9 cellular contexts compared by ENCODE assay signal in the genomic region with DNA sequence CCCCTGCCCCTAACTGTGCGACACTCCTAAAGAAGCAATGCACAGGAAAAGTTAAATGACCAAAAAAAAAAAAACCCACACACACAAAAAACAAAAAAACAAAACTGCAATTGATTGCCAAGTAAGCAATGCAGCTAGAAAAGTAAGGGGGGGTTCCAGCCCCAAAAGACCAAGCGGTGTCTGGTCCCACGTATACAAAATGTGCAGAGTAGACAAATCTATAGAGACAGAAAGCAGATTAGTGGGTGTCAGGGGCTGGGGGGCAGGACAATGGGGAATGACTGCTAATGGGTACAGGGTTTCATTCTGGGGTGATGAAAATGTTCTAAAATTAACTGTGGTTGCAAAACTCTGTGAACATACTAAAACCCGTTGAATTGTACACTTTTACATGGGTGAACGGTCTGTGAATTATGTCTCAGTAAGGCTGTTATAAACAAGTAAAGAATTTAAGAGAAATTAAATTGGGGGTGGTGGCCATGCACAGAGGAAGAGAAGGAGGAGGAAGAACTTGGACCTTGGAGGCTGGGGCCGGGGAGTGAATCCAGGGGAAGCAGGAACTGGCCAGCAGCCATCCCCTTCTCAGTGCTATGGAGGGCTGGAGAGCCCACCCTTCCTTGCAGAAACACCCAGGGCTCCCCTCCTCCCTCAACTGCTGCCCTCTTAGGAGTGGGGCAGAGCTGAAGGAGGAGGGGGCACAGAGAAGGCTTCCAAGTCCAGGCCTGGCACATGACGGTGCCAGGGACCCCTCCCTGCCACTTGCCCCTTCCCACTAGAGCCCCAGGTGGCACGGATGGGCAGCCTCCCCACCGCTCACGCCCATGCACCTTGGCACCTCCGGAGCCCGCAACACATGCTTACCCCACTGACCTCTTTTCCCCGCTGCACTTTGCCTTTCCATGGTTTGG. TPM values are rescaled to one million over a fixed set of nuclear protein-coding genes. Genes with fewer than 3 reads are reported as not detected.
DNase-seq lines count a peak whose midpoint lies in the region; ATAC-seq and TF ChIP-seq lines count a peak whose summit lies in the region.
"Had no signal": no experiment of that assay in that cellular context is flagged by ENCODE, and none has a peak within 500 bp of the region (broad histone marks: within the 10 kb centered on the region; RNA-seq: fewer than 3 reads in every experiment).

No MANE protein-coding gene starts in this region.

- peak overlapping the region; percentile 94 for H3K27ac ChIP-seq in OCI-LY3 (ENCODE audit: low read length)
- H3K27ac ChIP-seq in esophagus squamous epithelium = peak overlapping the region in 3 of 4 donors; percentile 83 to 92 (median 86)
- H3K27ac ChIP-seq in prostate gland = no peak overlapping the region

- 31 to 55% methylated on average over 6 to 8 of the region's 13 CpGs for WGBS in esophagus squamous epithelium, 2 donors
- 45% methylated on average over 13 of the region's 13 CpGs for WGBS in prostate gland

- peak overlapping the region; percentile 96 for H3K9ac ChIP-seq in OCI-LY3 (ENCODE audit: low read length)

- H4K20me1 ChIP-seq in OCI-LY3 (ENCODE audit: insufficient read depth, low read length) = peaks cover 26% of the 10 kb centered on the region

- peaks cover 91% of the 10 kb centered on the region for H3K79me2 ChIP-seq in OCI-LY3 (ENCODE audit: low read length)

- H3K4me3 ChIP-seq in OCI-LY3 (ENCODE audit: low read length) = peak overlapping the region; percentile 76
- peak overlapping the region; percentile 58 to 85 (median 72) for H3K4me3 ChIP-seq in esophagus squamous epithelium
- H3K4me3 ChIP-seq in prostate gland = peak overlapping the region; percentile 50 to 51

- no peaks in the 10 kb centered on the region for H3K9me3 ChIP-seq in OCI-LY3 (ENCODE audit: insufficient read depth, low read length)
- no peaks in the 10 kb centered on the region for H3K9me3 ChIP-seq in esophagus squamous epithelium
- no peaks in the 10 kb centered on the region for H3K9me3 ChIP-seq in prostate gland

- peaks cover 66% of the 10 kb centered on the region for H3K4me1 ChIP-seq in OCI-LY3 (ENCODE audit: low read length)
- peaks cover 26 to 65% (median 31%) of the 10 kb centered on the region in 3 donors for H3K4me1 ChIP-seq in esophagus squamous epithelium
- peaks cover 4% of the 10 kb centered on the region for H3K4me1 ChIP-seq in prostate gland (replicated peaks)

- TF ChIP-seq POLR2A in esophagus squamous epithelium (IDR thresholded peaks at IDR 0.05) (no peak), prostate gland (IDR thresholded peaks at IDR 0.05) (no peak)

- peaks cover 37% of the 10 kb centered on the region for H3K36me3 ChIP-seq in OCI-LY3 (replicated peaks; ENCODE audit: low read depth, low read length)
- H3K36me3 ChIP-seq in esophagus squamous epithelium = peaks cover 0 to 13% (median 0%) of the 10 kb centered on the region in 3 donors
- no peaks in the 10 kb centered on the region for H3K36me3 ChIP-seq in prostate gland

- no peak overlapping the region for H2AFZ ChIP-seq in OCI-LY3 (ENCODE audit: low read depth, low read length)

- intact Hi-C loops in esophagus squamous epithelium (cut with DNase I) (no loop called here), prostate gland (cut with DNase I) (loop anchor here (2.0 kb wide), 1 partner anchor 35 kb away; no protein-coding TSS in a partner anchor)

- TF ChIP-seq CTCF in OCI-LY3 (IDR thresholded peaks at IDR 0.05; ENCODE audit: low read depth, low read length) = no peak
- TF ChIP-seq CTCF in esophagus squamous epithelium (IDR thresholded peaks at IDR 0.05) = no peak
- TF ChIP-seq CTCF in prostate gland (IDR thresholded peaks at IDR 0.05) = no peak

- peak; percentile 31 for DNase-seq in D341Med (ENCODE audit: low spot score)
- DNase-seq in esophagus squamous epithelium (lab: John Stamatoyannopoulos, UW) = no peak
- no peak for DNase-seq in prostate gland (ENCODE audit: low spot score)
- no peak for DNase-seq in NCI-H1930 (lab: John Stamatoyannopoulos, UW)
- no peak for DNase-seq in dedifferentiated amniotic fluid mesenchymal stem cell (ENCODE audit: extremely low spot score)
- DNase-seq in NCI-H187 treated with DMSO at 0.1 percent for 48 hours (lab: John Stamatoyannopoulos, UW) = no peak
- DNase-seq: mammary epithelial cell had no signal

- H3K4me2 ChIP-seq in OCI-LY3 (ENCODE audit: low read length) = peak overlapping the region; percentile 96

- no peaks in the 10 kb centered on the region for H3K27me3 ChIP-seq in OCI-LY3 (ENCODE audit: low read depth, low read length)
- H3K27me3 ChIP-seq in esophagus squamous epithelium = no peaks in the 10 kb centered on the region
- H3K27me3 ChIP-seq in prostate gland (replicated peaks; ENCODE audit: insufficient read depth) = no peaks in the 10 kb centered on the region

- ATAC-seq in GM19395 (IDR thresholded peaks at IDR 0.05; ENCODE audit: unreplicated experiment) = no peak

RNA-seq across cellular contexts. Expression of a gene that starts 45.4 kb away (rescaled TPM):
- total RNA-seq in esophagus squamous epithelium = 10 to 100 TPM; 20.7 to 26.3 (median 23.9) TPM
- 10 to 100 TPM; 18.1 to 39.3 TPM for total RNA-seq in prostate gland

Comparison
In these comparisons a context has a peak if more than half of its experiments do, and no peak if none do; other contexts are left out.
1. H3K27ac ChIP-seq: peak in OCI-LY3 (single experiment) and esophagus squamous epithelium (3 of 4); none in prostate gland (0 of 2).
2. Peak in every context shown above with its lines, with median percentiles within 50 percentile points of each other: H3K4me3 ChIP-seq.